Comparison of ENCODE assay signal across 9 cellular contexts in the genomic region with DNA sequence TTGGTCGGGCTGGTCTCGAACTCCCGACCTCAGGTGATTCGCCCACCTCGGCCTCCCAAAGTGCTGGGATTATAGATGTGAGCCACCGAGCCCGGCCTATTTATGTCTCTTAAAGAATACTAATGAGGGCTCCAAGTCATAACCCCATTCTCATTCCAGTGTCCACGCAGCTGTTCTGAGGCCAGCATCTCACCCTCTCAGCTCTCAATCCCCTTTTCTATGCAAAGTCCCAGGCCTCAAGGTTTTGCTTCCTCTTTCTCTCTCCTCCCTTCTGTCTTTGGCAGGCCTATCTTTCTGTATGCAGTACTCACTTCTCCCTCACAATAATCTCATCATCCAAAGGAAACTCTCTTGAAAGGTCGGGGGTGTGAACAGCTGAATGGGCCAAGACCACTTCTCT. TPM values are rescaled to one million over a fixed set of nuclear protein-coding genes. Genes with fewer than 3 reads are reported as not detected.
A peak's percentile ranks its signal among the peaks of the same experiment; 100 is the strongest.
DNase-seq lines count a peak whose midpoint lies in the region; ATAC-seq and TF ChIP-seq lines count a peak whose summit lies in the region.
"Had no signal": no experiment of that assay in that cellular context is flagged by ENCODE, and none has a peak within 500 bp of the region (broad histone marks: within the 10 kb centered on the region; RNA-seq: fewer than 3 reads in every experiment).

No MANE protein-coding gene starts in this region.

- intact Hi-C loops in A673 (cut with micrococcal nuclease; ENCODE audit: unreplicated experiment) (no loop called here), esophagus squamous epithelium (cut with DNase I) (no loop called here)

- H4K8ac ChIP-seq in neuronal stem cell (ENCODE audit: low read depth, low read length), result no peak overlapping the region

- peak; percentile 88 for ATAC-seq in GM19397 (IDR thresholded peaks at IDR 0.05; ENCODE audit: unreplicated experiment)
- ATAC-seq in HG02885 (IDR thresholded peaks at IDR 0.05; ENCODE audit: poor library complexity, unreplicated experiment), result peak; percentile 87

- H3K4me3 ChIP-seq in GM06990 (replicated peaks; ENCODE audit: low read depth, low read length) (no peak overlapping the region), NB4 (ENCODE audit: low read depth, low read length) (no peak overlapping the region), A673 (ENCODE audit: low read depth, low read length, poor library complexity, severe bottlenecking) (no peak overlapping the region), esophagus squamous epithelium (no peak overlapping the region), neuronal stem cell (ENCODE audit: low read length in 2 of 2) (no peak overlapping the region)

- no peak overlapping the region for H3K4me2 ChIP-seq in neuronal stem cell (ENCODE audit: insufficient read depth, low read length, poor library complexity, severe bottlenecking)

- CTCF ChIA-PET in A673 (lab: Charles Lee), result no interaction called here

- no peak overlapping the region for H2BK12ac ChIP-seq in neuronal stem cell (ENCODE audit: low read length)

- no peaks in the 10 kb centered on the region for H3K9me3 ChIP-seq in A673 (ENCODE audit: low read depth, low read length, poor library complexity, severe bottlenecking)
- no peaks in the 10 kb centered on the region for H3K9me3 ChIP-seq in esophagus squamous epithelium
- no peaks in the 10 kb centered on the region for H3K9me3 ChIP-seq in neuronal stem cell (replicated peaks in 1 of 2; ENCODE audit: control insufficient read depth in 2 of 2, insufficient read depth in 1 of 2, low read depth in 1 of 2, low read length in 2 of 2)

- no peak overlapping the region for H3K14ac ChIP-seq in neuronal stem cell (ENCODE audit: low read length)

- TF ChIP-seq CTCF in GM06990 (IDR thresholded peaks at IDR 0.05; ENCODE audit: insufficient read depth, low read length, poor library complexity, severe bottlenecking), result no peak
- no peak for TF ChIP-seq CTCF in NB4 (IDR thresholded peaks at IDR 0.05; ENCODE audit: low read depth, low read length)
- TF ChIP-seq CTCF in A673 (conservative IDR thresholded peaks at IDR 0.05; ENCODE audit: low read depth, low read length), result no peak
- TF ChIP-seq CTCF in esophagus squamous epithelium (IDR thresholded peaks at IDR 0.05), result no peak

- H3K9ac ChIP-seq in neuronal stem cell (ENCODE audit: low read depth, low read length, poor library complexity), result no peak overlapping the region

- no peak overlapping the region for H2AK5ac ChIP-seq in neuronal stem cell (ENCODE audit: low read depth, low read length)

- H3K27ac ChIP-seq in A673 (ENCODE audit: low read depth, low read length, poor library complexity, severe bottlenecking), result no peak overlapping the region
- no peak overlapping the region for H3K27ac ChIP-seq in esophagus squamous epithelium
- H3K27ac ChIP-seq in neuronal stem cell (replicated peaks; ENCODE audit: low read length), result no peak overlapping the region

- no TSS peak for BruUV-seq in A673 (replicated peaks; lab: Mats Ljungman, UMichigan)

- H2BK5ac ChIP-seq in neuronal stem cell (ENCODE audit: low read length), result no peak overlapping the region

- H3K23ac ChIP-seq in neuronal stem cell (ENCODE audit: low read depth, low read length, poor library complexity), result no peak overlapping the region

- WGBS in esophagus squamous epithelium, 2 donors, result 75 to 93% methylated on average over 8 to 9 of the region's 9 CpGs
- no CpG with 5 or more reads among the region's 9 CpGs for WGBS in neuronal stem cell (ENCODE audit: extremely low coverage in 2 of 2, insufficient read length in 2 of 2, insufficient replicate concordance in 1 of 2), 2 donors

- POLR2A ChIA-PET in A673 (lab: Charles Lee; ENCODE audit: low non-redundant PET), result no interaction called here

- peak; percentile 56 for DNase-seq in GM06990 (ENCODE audit: extremely low read depth, insufficient read length)
- DNase-seq in NB4 (ENCODE audit: low read depth), result peak; percentile 39
- DNase-seq in A673 (ENCODE audit: low spot score), result no peak
- DNase-seq in HuH-7 (ENCODE audit: low spot score), result no peak
- DNase-seq in esophagus squamous epithelium (lab: John Stamatoyannopoulos, UW), result no peak
- DNase-seq in neuronal stem cell (ENCODE audit: low spot score), result no peak
- DNase-seq: NCI-H510A treated with DMSO at 0.1 percent for 48 hours had no signal

- no peak overlapping the region for H3K4ac ChIP-seq in neuronal stem cell (ENCODE audit: low read length)

- H3K36me3 ChIP-seq in GM06990 (ENCODE audit: control insufficient read depth, insufficient read depth, low read length), result no peaks in the 10 kb centered on the region
- no peaks in the 10 kb centered on the region for H3K36me3 ChIP-seq in A673 (ENCODE audit: insufficient read depth, low read length, poor library complexity, severe bottlenecking)
- no peaks in the 10 kb centered on the region for H3K36me3 ChIP-seq in esophagus squamous epithelium
- no peaks in the 10 kb centered on the region for H3K36me3 ChIP-seq in neuronal stem cell (replicated peaks in 1 of 2; ENCODE audit: control insufficient read depth in 2 of 2, insufficient read depth in 2 of 2, low read length in 2 of 2)

- no peak overlapping the region for H3K18ac ChIP-seq in neuronal stem cell (ENCODE audit: low read length)

- H2BK15ac ChIP-seq in neuronal stem cell (ENCODE audit: low read length), result no peak overlapping the region

- H3K79me1 ChIP-seq in neuronal stem cell (ENCODE audit: low read depth, low read length), result no peaks in the 10 kb centered on the region

- H3K27me3 ChIP-seq in GM06990 (replicated peaks; ENCODE audit: control insufficient read depth, insufficient read depth, low read length) (no peaks in the 10 kb centered on the region), A673 (replicated peaks; ENCODE audit: insufficient read depth, low read depth, low read length, poor library complexity) (no peaks in the 10 kb centered on the region), esophagus squamous epithelium (no peaks in the 10 kb centered on the region), neuronal stem cell (ENCODE audit: control insufficient read depth in 3 of 3, insufficient read depth in 3 of 3, low read depth in 1 of 3, low read length in 3 of 3) (peaks cover 0 to 19% (median 7%) of the 10 kb centered on the region in 3 experiments)

- no peak overlapping the region for H2AFZ ChIP-seq in neuronal stem cell (ENCODE audit: low read length)

- no peak overlapping the region for H2BK120ac ChIP-seq in neuronal stem cell (ENCODE audit: low read depth, low read length)

- H3K4me1 ChIP-seq in A673 (ENCODE audit: insufficient read depth, low read length, poor library complexity, severe bottlenecking) (no peaks in the 10 kb centered on the region), esophagus squamous epithelium (peaks cover 0 to 10% (median 0%) of the 10 kb centered on the region in 3 donors), neuronal stem cell (ENCODE audit: control insufficient read depth in 2 of 2, insufficient read depth in 1 of 2, low read depth in 1 of 2, low read length in 2 of 2) (peaks cover 0 to 4% of the 10 kb centered on the region in 2 donors)

- TF ChIP-seq POLR2A in NB4 (IDR thresholded peaks at IDR 0.05; ENCODE audit: extremely low read depth, insufficient read length) (no peak), esophagus squamous epithelium (IDR thresholded peaks at IDR 0.05) (no peak)

- no peak overlapping the region for H4K91ac ChIP-seq in neuronal stem cell (ENCODE audit: low read depth, low read length, poor library complexity)

RNA-seq across cellular contexts. Expression of a gene that starts 28.0 kb away (rescaled TPM):
- not detected in 2 replicates for total RNA-seq in A673 (2021)
- 10 to 100 TPM; 34.1 to 51.7 (median 44.8) TPM for total RNA-seq in esophagus squamous epithelium
- 0.29 TPM for polyA plus RNA-seq in neuronal stem cell (2013, experiment 1 of 2)
- polyA plus RNA-seq in neuronal stem cell (2013, experiment 2 of 2), result 0.48 TPM

RNA-seq across cellular contexts. Expression of a gene that starts 49.7 kb away (rescaled TPM):
- total RNA-seq in A673 (2021) (429 and 431 TPM in 2 replicates), esophagus squamous epithelium (100 to 1,000 TPM; 280 to 623 (median 490) TPM)
- polyA plus RNA-seq in neuronal stem cell (2013, experiment 1 of 2), result 264 TPM
- polyA plus RNA-seq in neuronal stem cell (2013, experiment 2 of 2), result 263 TPM

Comparison
In these comparisons a context has a peak if more than half of its experiments do, and no peak if none do; other contexts are left out.
1. DNase-seq: peak in GM06990 (single experiment) and NB4 (single experiment); none in A673 (single experiment), HuH-7 (single experiment), esophagus squamous epithelium (single experiment) and neuronal stem cell (single experiment).
2. RNA of a gene that starts 28.0 kb away (total RNA-seq): 34.1 to 51.7 TPM in esophagus squamous epithelium; not detected in A673; every median in the first group is over 10 times any median in the second.